In genomic region chr1:99601709-99602403, GRCh38 we compare ENCODE assay signal across 18 cellular contexts. TPM values are rescaled to one million over a fixed set of nuclear protein-coding genes. Genes with fewer than 3 reads are reported as not detected.
DNase-seq lines count a peak whose midpoint lies in the region; ATAC-seq, FAIRE-seq and TF ChIP-seq lines count a peak whose summit lies in the region.
"Had no signal": no experiment of that assay in that cellular context is flagged by ENCODE, and none has a peak within 500 bp of the region (broad histone marks: within the 10 kb centered on the region; RNA-seq: fewer than 3 reads in every experiment).

No MANE protein-coding gene starts in this region.

- in situ Hi-C loops in GM12878 (cut with MboI), result no loop called here

- DNase-seq in left ventricle myocardium inferior, result no peak
- no peak for DNase-seq in Right ventricle myocardium superior
- DNase-seq in GM12878 (ENCODE audit: low read depth, low spot score), result no peak
- peak; percentile 39 for DNase-seq in osteoblast (ENCODE audit: insufficient read length, low spot score, missing footprints)
- no peak for DNase-seq in RCC 7860 (ENCODE audit: low spot score)
- DNase-seq in D721Med (ENCODE audit: insufficient read length, low spot score), result no peak
- no peak for DNase-seq in mucosa of descending colon
- DNase-seq: BE2C; CD4-positive, alpha-beta memory T cell; DMS153; DND-41; GDM1; H7 had no signal

- 37% methylated on average over 4 of the region's 4 CpGs for WGBS in GM12878 (ENCODE audit: insufficient coverage, insufficient replicate concordance, low lambda C conversion rate, missing lambda C conversion rate)

- H3K4me3 ChIP-seq in left ventricle myocardium inferior (no peak overlapping the region), GM12878 (no peak overlapping the region), osteoblast (ENCODE audit: insufficient read depth, low read length) (no peak overlapping the region), mucosa of descending colon (no peak overlapping the region)
- H3K4me3 ChIP-seq: GM23338 had no signal

- no peak for TF ChIP-seq POLR2A in GM12878 (IDR thresholded peaks at IDR 0.05; ENCODE audit: low read depth, low read length)

- POLR2A ChIA-PET in GM12878 (lab: Charles Lee), result no interaction called here

- no peak for TF ChIP-seq EP300 in GM12878 (IDR thresholded peaks at IDR 0.05; ENCODE audit: borderline replicate concordance in 1 of 2, control insufficient read depth in 1 of 2, low read depth in 2 of 2, low read length in 2 of 2)

- H3K27me3 ChIP-seq in left ventricle myocardium inferior (ENCODE audit: low read depth) (no peaks in the 10 kb centered on the region), GM12878 (replicated peaks in 1 of 2; ENCODE audit: control insufficient read depth in 2 of 2, insufficient read depth in 2 of 2, low read length in 1 of 2) (no peaks in the 10 kb centered on the region), osteoblast (ENCODE audit: insufficient read depth, low read length) (no peaks in the 10 kb centered on the region)
- H3K27me3 ChIP-seq: BE2C had no signal

- no peaks in the 10 kb centered on the region for H3K9me3 ChIP-seq in left ventricle myocardium inferior (replicated peaks)
- H3K9me3 ChIP-seq in GM12878 (replicated peaks; ENCODE audit: control insufficient read depth, insufficient read depth, low read length), result no peaks in the 10 kb centered on the region
- H3K9me3 ChIP-seq in osteoblast (ENCODE audit: low read depth, low read length), result no peaks in the 10 kb centered on the region
- H3K9me3 ChIP-seq in mucosa of descending colon, result no peaks in the 10 kb centered on the region
- H3K9me3 ChIP-seq: BE2C had no signal

- no peak for TF ChIP-seq CTCF in left ventricle myocardium inferior (IDR thresholded peaks at IDR 0.05; ENCODE audit: borderline replicate concordance)
- no peak for TF ChIP-seq CTCF in GM12878 (IDR thresholded peaks at IDR 0.05 in 2 of 3, conservative IDR thresholded peaks at IDR 0.05 in 1 of 3; ENCODE audit: control insufficient read depth in 2 of 3, extremely low read depth in 1 of 3, insufficient read depth in 1 of 3, low read depth in 3 of 3, low read length in 3 of 3)
- TF ChIP-seq CTCF in osteoblast (IDR thresholded peaks at IDR 0.05; ENCODE audit: extremely low read depth, low read depth, low read length), result no peak
- TF ChIP-seq CTCF in D721Med (IDR thresholded peaks at IDR 0.05; ENCODE audit: insufficient read depth, missing control alignments), result no peak
- no peak for TF ChIP-seq CTCF in mucosa of descending colon (IDR thresholded peaks at IDR 0.05)

- intact Hi-C loops in left ventricle myocardium inferior (cut with micrococcal nuclease) (no loop called here), Right ventricle myocardium superior (cut with DNase I) (no loop called here), GM12878 (cut with micrococcal nuclease; ENCODE audit: unreplicated experiment) (no loop called here), mucosa of descending colon (cut with DNase I, micrococcal nuclease) (no loop called here)

- H3K79me2 ChIP-seq in GM12878 (ENCODE audit: control insufficient read depth, insufficient read depth, low read length) (no peaks in the 10 kb centered on the region), osteoblast (ENCODE audit: insufficient read depth, low read length) (no peaks in the 10 kb centered on the region)

- no peak overlapping the region for H3K4me2 ChIP-seq in GM12878 (ENCODE audit: control insufficient read depth, insufficient read depth)
- H3K4me2 ChIP-seq in osteoblast (ENCODE audit: insufficient read depth, low read length), result no peak overlapping the region
- H3K4me2 ChIP-seq: GM23338 had no signal

- FAIRE-seq in GM12878 (lab: Jason Lieb, UNC) (peak; percentile 7), RCC 7860 (lab: Jason Lieb, UNC) (no peak), D721Med (lab: Jason Lieb, UNC) (no peak)
- FAIRE-seq: A204.1, GM18507 had no signal

- H4K20me1 ChIP-seq in GM12878 (ENCODE audit: control insufficient read depth, insufficient read depth) (no peaks in the 10 kb centered on the region), osteoblast (ENCODE audit: insufficient read depth, low read length) (no peaks in the 10 kb centered on the region)

- SMC1A ChIA-PET in GM12878 (lab: Charles Lee; ENCODE audit: uncharacterized antibody, unreplicated experiment), result interaction anchor here (1.0 kb wide), 1 partner anchor 9 kb away, joined by 3 read pairs; no protein-coding TSS in a partner anchor

- peaks cover 48% of the 10 kb centered on the region for H3K4me1 ChIP-seq in left ventricle myocardium inferior
- H3K4me1 ChIP-seq in GM12878 (ENCODE audit: control insufficient read depth, insufficient read depth, low read length), result no peaks in the 10 kb centered on the region
- H3K4me1 ChIP-seq in osteoblast (ENCODE audit: insufficient read depth, low read length), result peaks cover 28% of the 10 kb centered on the region
- no peaks in the 10 kb centered on the region for H3K4me1 ChIP-seq in mucosa of descending colon (ENCODE audit: low read depth)

- BruUV-seq in GM12878 (replicated peaks; lab: Mats Ljungman, UMichigan), result no TSS peak

- TF ChIP-seq RAD21 in GM12878 (IDR thresholded peaks at IDR 0.05; ENCODE audit: insufficient read depth, low read depth, low read length), result no peak

- CTCF ChIA-PET in GM12878 (lab: Yijun Ruan, JAX), result interaction anchor here (0.6 kb wide), 1 partner anchor 122 kb away, joined by 3 read pairs; no protein-coding TSS in a partner anchor

- H2AFZ ChIP-seq in GM12878 (ENCODE audit: control insufficient read depth, low read depth, low read length) (no peak overlapping the region), osteoblast (ENCODE audit: low read length) (peak overlapping the region; percentile 22)
- H2AFZ ChIP-seq: GM23338 had no signal

- no peak overlapping the region for H3K9ac ChIP-seq in GM12878 (ENCODE audit: control insufficient read depth, insufficient read depth, low read length)

- H3K27ac ChIP-seq in left ventricle myocardium inferior (replicated peaks), result peak overlapping the region; percentile 69
- H3K27ac ChIP-seq in GM12878 (ENCODE audit: control insufficient read depth, insufficient read depth), result no peak overlapping the region
- no peak overlapping the region for H3K27ac ChIP-seq in osteoblast (ENCODE audit: low read depth, low read length)
- H3K27ac ChIP-seq: C4-2B had no signal

- RAD21 ChIA-PET in GM12878 (lab: Charles Lee; ENCODE audit: unreplicated experiment), result no interaction called here

- H3K36me3 ChIP-seq in left ventricle myocardium inferior (no peaks in the 10 kb centered on the region), GM12878 (ENCODE audit: control insufficient read depth in 2 of 2, insufficient read depth in 2 of 2, low read length in 1 of 2) (no peaks in the 10 kb centered on the region), osteoblast (ENCODE audit: insufficient read depth, low read length) (no peaks in the 10 kb centered on the region), mucosa of descending colon (ENCODE audit: low read depth) (no peaks in the 10 kb centered on the region)
- H3K36me3 ChIP-seq: BE2C had no signal

- ATAC-seq in Right ventricle myocardium superior (ENCODE audit: poor library complexity) (no peak), GM12878 (peak; percentile 57; the same call in 2 of the 3 replicates), mucosa of descending colon (no peak)
- ATAC-seq: GM23338 had no signal

TF ChIP-seq in GM12878, 131 proteins besides CTCF, POLR2A, EP300 and RAD21:
- TF ChIP-seq NR2F1 (conservative IDR thresholded peaks at IDR 0.05) (peak; percentile 60; the same call in 1 of the 2 replicates), MLLT1 (IDR thresholded peaks at IDR 0.05) (no peak), SMC3 (IDR thresholded peaks at IDR 0.05; ENCODE audit: borderline replicate concordance, low read length) (no peak), TBL1XR1 (IDR thresholded peaks at IDR 0.05; ENCODE audit: low read depth, low read length) (no peak), HDAC2 (IDR thresholded peaks at IDR 0.05) (no peak), NRF1 (conservative IDR thresholded peaks at IDR 0.05; ENCODE audit: low read depth, low read length) (no peak), MEF2B (IDR thresholded peaks at IDR 0.05; ENCODE audit: partially characterized antibody, poor library complexity, severe bottlenecking) (no peak)

RNA-seq across cellular contexts. Expression of gene PALMD, which starts 44.1 kb away (rescaled TPM):
- total RNA-seq in left ventricle myocardium inferior (123 TPM), Right ventricle myocardium superior (114 TPM), GM12878 (2014; rRNA removed) (under 0.01 TPM in 1 of 2 replicates, not detected in the other), GM12878 (2014; rRNA removed; fragmentation: Illumina TruSeq; extraction: Trizol) (not detected in 2 replicates), GM12878 (2021) (0.05 TPM in 1 of 2 replicates, not detected in the other), osteoblast (2.5 and 5.6 TPM in 2 replicates), mucosa of descending colon (1 to 10 TPM; 1.6 to 4.4 (median 4.3) TPM)
- not detected in 2 replicates for total RNA-seq in GM12878 (2013; cell fraction: nucleolus; rRNA removed)
- not detected for polyA plus RNA-seq in GM12878 (2011; ENCODE audit: low read depth)
- polyA plus RNA-seq in GM12878 (2011; rRNA removed) (not detected in 2 replicates), GM12878 (2014; fragmentation: Illumina TruSeq; extraction: Trizol) (not detected in 2 replicates), GM12878 (2014; fragmentation: Nextera tagmentation; extraction: Ambion mirVana) (under 1 TPM in 1 of 2 experiments, not detected in 1; 0.03 TPM), GM12878 (2014; rRNA removed) (0.04 TPM in 1 of 2 replicates, not detected in the other), GM12878 (2016; fragmentation: Nextera tagmentation; extraction: Ambion mirVana) (under 1 TPM; 0.05 to 0.09 TPM)
- polyA plus RNA-seq in GM12878 (2011; cell fraction: cytosol; rRNA removed), result not detected in 2 replicates
- polyA plus RNA-seq in GM12878 (2011; cell fraction: nucleus; rRNA removed), result 0.01 TPM in 1 of 2 replicates, not detected in the other
- 0.07 TPM in 1 of 2 replicates, not detected in the other for polyA plus RNA-seq in GM12878 (2012)
- polyA minus RNA-seq in GM12878 (2011; rRNA and poly(A)+ RNA removed), result not detected in 2 replicates
- polyA minus RNA-seq in GM12878 (2011; cell fraction: cytosol; rRNA and poly(A)+ RNA removed), result not detected in 2 replicates
- not detected in 2 replicates for polyA minus RNA-seq in GM12878 (2011; cell fraction: nucleus; rRNA and poly(A)+ RNA removed)
- total RNA-seq: CD4-positive, alpha-beta memory T cell; GM23338; H7 had no signal
- polyA plus RNA-seq: CD4-positive, alpha-beta memory T cell; GM23338; IgD-negative memory B cell had no signal

Comparison
In these comparisons a context has a peak if more than half of its experiments do, and no peak if none do; other contexts are left out.
1. RNA of gene PALMD, which starts 44.1 kb away (total RNA-seq): 123 TPM in left ventricle myocardium inferior (single experiment) and 114 TPM in Right ventricle myocardium superior (single experiment); 1.6 to 4.4 TPM in mucosa of descending colon, 2.5 to 5.6 TPM in osteoblast and under 0.01 to 0.05 TPM in GM12878; every median in the first group is over 10 times any median in the second.